ENCODE assay signal across 22 cellular contexts in genomic region chr18:2480536-2480935, GRCh38.
DNase-seq lines count a peak whose midpoint lies in the region; ATAC-seq and TF ChIP-seq lines count a peak whose summit lies in the region.
"Had no signal": no experiment of that assay in that cellular context is flagged by ENCODE, and none has a peak within 500 bp of the region (broad histone marks: within the 10 kb centered on the region; RNA-seq: fewer than 3 reads in every experiment).

No MANE protein-coding gene starts in this region.

- no peak for ATAC-seq in activated T-cell treated with anti-CD3 and anti-CD28 coated beads, Interleukin-2, amount 50 U/mL, for 72 hours (replicated peaks in 1 of 2)
- no peak for ATAC-seq in aorta (ENCODE audit: low FRiP score)
- ATAC-seq: HepG2 had no signal

- H3K27ac ChIP-seq in aorta (ENCODE audit: low read depth in 1 of 2, low read length in 2 of 2), result no peak overlapping the region
- H3K27ac ChIP-seq: KMS-11, PC-9 had no signal

- no peaks in the 10 kb centered on the region for H3K9me3 Mint-ChIP-seq in activated T-cell treated with anti-CD3 and anti-CD28 coated beads, Interleukin-2, amount 50 U/mL, for 72 hours
- H3K9me3 Mint-ChIP-seq: CD4-positive, alpha-beta T cell had no signal

- H3K27ac Mint-ChIP-seq in activated T-cell treated with anti-CD3 and anti-CD28 coated beads, Interleukin-2, amount 50 U/mL, for 72 hours, result peak overlapping the region; percentile 4
- H3K27ac Mint-ChIP-seq: B cell; CD4-positive, alpha-beta T cell had no signal

- H3K4me1 ChIP-seq in aorta (ENCODE audit: control insufficient read depth in 1 of 2, insufficient read depth in 2 of 2, low read length in 2 of 2), result no peaks in the 10 kb centered on the region

- H3K4me3 ChIP-seq in epithelial cell of esophagus (ENCODE audit: low read length) (no peak overlapping the region), aorta (ENCODE audit: low read length in 2 of 2) (no peak overlapping the region)
- H3K4me3 ChIP-seq: MG63, PC-9 had no signal

- TF ChIP-seq CTCF in epithelial cell of esophagus (IDR thresholded peaks at IDR 0.05; ENCODE audit: insufficient read depth, low read depth, low read length, missing control alignments), result no peak

- H3K27me3 Mint-ChIP-seq in activated T-cell treated with anti-CD3 and anti-CD28 coated beads, Interleukin-2, amount 50 U/mL, for 72 hours (ENCODE audit: low read depth), result peaks cover 26% of the 10 kb centered on the region

- H3K4me1 Mint-ChIP-seq in activated T-cell treated with anti-CD3 and anti-CD28 coated beads, Interleukin-2, amount 50 U/mL, for 72 hours (ENCODE audit: low read depth), result no peaks in the 10 kb centered on the region
- H3K4me1 Mint-ChIP-seq: B cell had no signal

- H3K9me3 ChIP-seq in aorta (ENCODE audit: control insufficient read depth, low read length), result no peaks in the 10 kb centered on the region
- H3K9me3 ChIP-seq: MG63 had no signal

- no peak overlapping the region for H3K4me3 Mint-ChIP-seq in activated T-cell treated with anti-CD3 and anti-CD28 coated beads, Interleukin-2, amount 50 U/mL, for 72 hours
- H3K4me3 Mint-ChIP-seq: B cell; CD4-positive, alpha-beta T cell had no signal

- no peaks in the 10 kb centered on the region for H3K27me3 ChIP-seq in aorta (ENCODE audit: control insufficient read depth in 1 of 2, insufficient read depth in 2 of 2, low read length in 1 of 2)
- H3K27me3 ChIP-seq: MG63 had no signal

- no peaks in the 10 kb centered on the region for H3K36me3 Mint-ChIP-seq in activated T-cell treated with anti-CD3 and anti-CD28 coated beads, Interleukin-2, amount 50 U/mL, for 72 hours (ENCODE audit: insufficient read depth in 2 of 2)

- 56 to 66% methylated on average over 2 of the region's 2 CpGs for WGBS in aorta, 2 donors

- intact Hi-C loops in aorta (cut with DNase I), result no loop called here

- H3K36me3 ChIP-seq in aorta (ENCODE audit: control insufficient read depth in 1 of 2, insufficient read depth in 2 of 2, low read length in 1 of 2), result no peaks in the 10 kb centered on the region
- H3K36me3 ChIP-seq: MG63 had no signal

- DNase-seq in activated T-cell treated with anti-CD3 and anti-CD28 coated beads, Interleukin-2, amount 50 U/mL, for 72 hours, result no peak
- no peak for DNase-seq in activated T-cell treated with anti-CD3 and anti-CD28 coated beads, Interleukin-2, amount 50 U/mL, for 48 hours
- DNase-seq in RPMI7951 (ENCODE audit: low read depth) (peak; percentile 71), epithelial cell of esophagus (ENCODE audit: low read depth) (peak; percentile 50), NK-92 (lab: John Stamatoyannopoulos, UW; ENCODE audit: unreplicated experiment) (no peak), Kasumi-1 (lab: John Stamatoyannopoulos, UW) (no peak), GM19240 (ENCODE audit: insufficient read length, low spot score) (no peak), aorta (no peak)
- DNase-seq: 8988T; CD4-positive, alpha-beta T cell; DMS153; GOT3; MG63; NCI-H1048; NCI-H1436; NCI-H1930; NCI-H226; NCI-H524 had no signal

Comparison
In these comparisons a context has a peak if more than half of its experiments do, and no peak if none do; other contexts are left out.
1. DNase-seq: peak in RPMI7951 (single experiment) and epithelial cell of esophagus (single experiment); none in activated T-cell treated with anti-CD3 and anti-CD28 coated beads, Interleukin-2, amount 50 U/mL, for 72 hours (0 of 2), activated T-cell treated with anti-CD3 and anti-CD28 coated beads, Interleukin-2, amount 50 U/mL, for 48 hours (0 of 2), NK-92 (single experiment), Kasumi-1 (0 of 2), GM19240 (single experiment) and aorta (0 of 2).